ENCODE assay signal across 8 cellular contexts in genomic region chr1:23958810-23959460, GRCh38. TPM values are rescaled to one million over a fixed set of nuclear protein-coding genes. Genes with fewer than 3 reads are reported as not detected.
DNase-seq lines count a peak whose midpoint lies in the region; ATAC-seq and TF ChIP-seq lines count a peak whose summit lies in the region.

No MANE protein-coding gene starts in this region.

- peaks cover 33% of the 10 kb centered on the region for H3K36me3 Mint-ChIP-seq in activated naive CD8-positive, alpha-beta T cell treated with anti-CD3 and anti-CD28 coated beads for 36 hours

- peak overlapping the region; percentile 99 for H3K4me3 Mint-ChIP-seq in activated naive CD8-positive, alpha-beta T cell treated with anti-CD3 and anti-CD28 coated beads for 36 hours

- TF ChIP-seq CTCF in GM12865 (IDR thresholded peaks at IDR 0.05; ENCODE audit: insufficient read depth, low read depth, low read length, missing control alignments): peak; percentile 25
- TF ChIP-seq CTCF in cardiac muscle cell (IDR thresholded peaks at IDR 0.05; ENCODE audit: low read depth, low read length): peak; percentile 56
- TF ChIP-seq CTCF in upper lobe of right lung (IDR thresholded peaks at IDR 0.05): peak; percentile 50

- H3K9me3 Mint-ChIP-seq in activated naive CD8-positive, alpha-beta T cell treated with anti-CD3 and anti-CD28 coated beads for 36 hours: no peaks in the 10 kb centered on the region

- peak overlapping the region; percentile 99 for H3K4me3 ChIP-seq in GM12865 (ENCODE audit: low read depth, low read length)
- H3K4me3 ChIP-seq in cardiac muscle cell: peak overlapping the region; percentile 59
- H3K4me3 ChIP-seq in upper lobe of right lung: peak overlapping the region; percentile 76

- intact Hi-C loops in upper lobe of right lung (cut with DNase I): loop anchor here (10.0 kb wide), 1 partner anchor 66 kb away; no protein-coding TSS in a partner anchor

- peak; percentile 62 for ATAC-seq in HG02642 (IDR thresholded peaks at IDR 0.05; ENCODE audit: poor library complexity, unreplicated experiment)
- peak; percentile 90 for ATAC-seq in upper lobe of right lung

- H3K27ac Mint-ChIP-seq in activated naive CD8-positive, alpha-beta T cell treated with anti-CD3 and anti-CD28 coated beads for 36 hours: peak overlapping the region; percentile 100

- peaks cover 2% of the 10 kb centered on the region for H3K36me3 ChIP-seq in cardiac muscle cell
- peaks cover 26% of the 10 kb centered on the region for H3K36me3 ChIP-seq in upper lobe of right lung

- peaks cover 51% of the 10 kb centered on the region for H3K4me1 Mint-ChIP-seq in activated naive CD8-positive, alpha-beta T cell treated with anti-CD3 and anti-CD28 coated beads for 36 hours

- H3K9me3 ChIP-seq in cardiac muscle cell (ENCODE audit: low read depth): no peaks in the 10 kb centered on the region
- H3K9me3 ChIP-seq in upper lobe of right lung: no peaks in the 10 kb centered on the region

- H3K27ac ChIP-seq in cardiac muscle cell: peak overlapping the region; percentile 99
- peak overlapping the region; percentile 99 for H3K27ac ChIP-seq in upper lobe of right lung

- DNase-seq in GM12865 (ENCODE audit: low read depth): peak; percentile 99
- DNase-seq in NCI-H1105 (lab: John Stamatoyannopoulos, UW): peak; percentile 95
- DNase-seq in SKM-1 (lab: John Stamatoyannopoulos, UW; ENCODE audit: unreplicated experiment): peak; percentile 97
- peak; percentile 92 for DNase-seq in activated naive CD8-positive, alpha-beta T cell treated with anti-CD3 and anti-CD28 coated beads for 36 hours
- DNase-seq in cardiac muscle cell (ENCODE audit: low read depth in 1 of 2, low spot score in 1 of 2): peak; percentile 91 to 92
- peak; percentile 84 for DNase-seq in pons (ENCODE audit: low spot score)
- DNase-seq in upper lobe of right lung: peak; percentile 94

- H3K27me3 Mint-ChIP-seq in activated naive CD8-positive, alpha-beta T cell treated with anti-CD3 and anti-CD28 coated beads for 36 hours: no peaks in the 10 kb centered on the region

- no peaks in the 10 kb centered on the region for H3K27me3 ChIP-seq in cardiac muscle cell
- no peaks in the 10 kb centered on the region for H3K27me3 ChIP-seq in upper lobe of right lung

- peaks cover under 1% of the 10 kb centered on the region for H3K4me1 ChIP-seq in cardiac muscle cell (ENCODE audit: low read depth)
- H3K4me1 ChIP-seq in upper lobe of right lung: peaks cover 37% of the 10 kb centered on the region

RNA-seq across cellular contexts. Expression of gene PNRC2, which starts 0.7 kb away (rescaled TPM):
- 100 to 1,000 TPM; 162 to 165 TPM for total RNA-seq in activated naive CD8-positive, alpha-beta T cell treated with anti-CD3 and anti-CD28 coated beads for 36 hours
- total RNA-seq in cardiac muscle cell (77.1 and 87.9 TPM in 2 replicates), upper lobe of right lung (119 TPM)
- 71.7 and 88.5 TPM in 2 replicates for polyA plus RNA-seq in cardiac muscle cell

RNA-seq across cellular contexts. Expression of gene SRSF10, which starts 21.2 kb away (rescaled TPM):
- total RNA-seq in activated naive CD8-positive, alpha-beta T cell treated with anti-CD3 and anti-CD28 coated beads for 36 hours: 100 to 1,000 TPM; 229 to 234 TPM
- total RNA-seq in cardiac muscle cell: 107 and 134 TPM in 2 replicates
- polyA plus RNA-seq in cardiac muscle cell: 181 and 192 TPM in 2 replicates
- 96.0 TPM for total RNA-seq in upper lobe of right lung

RNA-seq across cellular contexts. Expression of gene CNR2, which starts 45.8 kb away (rescaled TPM):
- under 1 TPM; 0.16 to 0.28 TPM for total RNA-seq in activated naive CD8-positive, alpha-beta T cell treated with anti-CD3 and anti-CD28 coated beads for 36 hours
- total RNA-seq in cardiac muscle cell (not detected in 2 replicates), upper lobe of right lung (0.06 TPM)
- not detected in 2 replicates for polyA plus RNA-seq in cardiac muscle cell

Comparison
In these comparisons a context has a peak if more than half of its experiments do, and no peak if none do; other contexts are left out.
1. Peak in every context shown above with its lines: DNase-seq, ATAC-seq, H3K4me3 ChIP-seq and H3K27ac ChIP-seq.